ENCODE assay signal across 8 cellular contexts in genomic region chr1:202213361-202214088, GRCh38. TPM values are rescaled to one million over a fixed set of nuclear protein-coding genes. Genes with fewer than 3 reads are reported as not detected.
DNase-seq lines count a peak whose midpoint lies in the region; ATAC-seq and TF ChIP-seq lines count a peak whose summit lies in the region.
"Had no signal": no experiment of that assay in that cellular context is flagged by ENCODE, and none has a peak within 500 bp of the region (broad histone marks: within the 10 kb centered on the region; RNA-seq: fewer than 3 reads in every experiment).

No MANE protein-coding gene starts in this region.

- 35 to 40% methylated on average over 6 to 8 of the region's 8 CpGs for WGBS in endodermal cell (ENCODE audit: insufficient coverage in 1 of 2, insufficient read length in 1 of 2), 2 experiments
- WGBS in trophoblast cell (ENCODE audit: extremely low coverage, insufficient coverage, insufficient read length), result no CpG with 5 or more reads among the region's 8 CpGs

- no peak overlapping the region for H2AK5ac ChIP-seq in trophoblast cell (ENCODE audit: low read length)

- no peak overlapping the region for H2BK5ac ChIP-seq in trophoblast cell (ENCODE audit: low read depth, low read length, poor library complexity)

- H3K79me2 ChIP-seq in trophoblast cell (ENCODE audit: control insufficient read depth, insufficient read depth, low read length, poor library complexity), result no peaks in the 10 kb centered on the region

- peak overlapping the region; percentile 67 for H2AFZ ChIP-seq in trophoblast cell (ENCODE audit: insufficient read depth, low read length, poor library complexity)

- H3K9me3 Mint-ChIP-seq in endodermal cell, result no peaks in the 10 kb centered on the region
- H3K9me3 Mint-ChIP-seq: activated B cell treated with CpG ODN at 0.5 μM for 24 hours had no signal

- H3K9me3 ChIP-seq in ES-I3 (ENCODE audit: control insufficient read depth, insufficient read depth, low read length) (no peaks in the 10 kb centered on the region), endodermal cell (ENCODE audit: control insufficient read depth, low read length) (no peaks in the 10 kb centered on the region), trophoblast cell (ENCODE audit: insufficient read depth, low read depth, low read length) (peaks cover 3% of the 10 kb centered on the region)

- no peak for ATAC-seq in HG03135 (IDR thresholded peaks at IDR 0.05; ENCODE audit: unreplicated experiment)
- ATAC-seq in GM18517 (IDR thresholded peaks at IDR 0.05; ENCODE audit: unreplicated experiment), result no peak

- TF ChIP-seq CTCF in endodermal cell (conservative IDR thresholded peaks at IDR 0.05), result peak; percentile 84

- H3K27me3 ChIP-seq in endodermal cell (ENCODE audit: control insufficient read depth, insufficient read depth, low read length, poor library complexity, severe bottlenecking), result no peaks in the 10 kb centered on the region
- peaks cover 23% of the 10 kb centered on the region for H3K27me3 ChIP-seq in trophoblast cell (ENCODE audit: insufficient read depth, low read length)

- H4K91ac ChIP-seq in trophoblast cell (ENCODE audit: low read depth, low read length), result no peak overlapping the region

- H3K4me3 Mint-ChIP-seq in endodermal cell, result peak overlapping the region; percentile 65
- H3K4me3 Mint-ChIP-seq: activated B cell treated with CpG ODN at 0.5 μM for 24 hours had no signal

- H3K9ac ChIP-seq in ES-I3 (ENCODE audit: low read depth, low read length), result peak overlapping the region; percentile 59
- no peak overlapping the region for H3K9ac ChIP-seq in endodermal cell (ENCODE audit: extremely low read depth, low read length, poor library complexity, severe bottlenecking)
- H3K9ac ChIP-seq in trophoblast cell (ENCODE audit: low read length), result no peak overlapping the region

- no peak overlapping the region for H3K14ac ChIP-seq in trophoblast cell (ENCODE audit: low read length)

- no peak overlapping the region for H3K4ac ChIP-seq in trophoblast cell (ENCODE audit: low read depth, low read length)

- H3K79me1 ChIP-seq in trophoblast cell (ENCODE audit: low read length), result no peaks in the 10 kb centered on the region

- no peak overlapping the region for H2BK120ac ChIP-seq in trophoblast cell (ENCODE audit: insufficient read depth, low read length, poor library complexity)

- H3K4me1 Mint-ChIP-seq in endodermal cell, result peaks cover 3% of the 10 kb centered on the region

- H3K27ac ChIP-seq in endodermal cell (ENCODE audit: low read depth, low read length), result no peak overlapping the region
- no peak overlapping the region for H3K27ac ChIP-seq in trophoblast cell (ENCODE audit: low read depth, low read length)

- H2BK12ac ChIP-seq in trophoblast cell (ENCODE audit: low read length), result peak overlapping the region; percentile 17

- H3K23ac ChIP-seq in trophoblast cell (ENCODE audit: low read length), result no peak overlapping the region

- no peak overlapping the region for H3K18ac ChIP-seq in trophoblast cell (ENCODE audit: low read length)

- no peak overlapping the region for H4K12ac ChIP-seq in trophoblast cell (ENCODE audit: low read depth, low read length)

- H4K8ac ChIP-seq in trophoblast cell (ENCODE audit: low read depth, low read length), result peak overlapping the region; percentile 39

- H3K36me3 ChIP-seq in ES-I3 (ENCODE audit: insufficient read depth, low read length), result no peaks in the 10 kb centered on the region
- no peaks in the 10 kb centered on the region for H3K36me3 ChIP-seq in endodermal cell (ENCODE audit: control insufficient read depth, insufficient read depth, low read length)
- H3K36me3 ChIP-seq in trophoblast cell (ENCODE audit: control insufficient read depth in 1 of 2, insufficient read depth in 2 of 2, low read length in 2 of 2), result no peaks in the 10 kb centered on the region

- peak; percentile 21 for DNase-seq in NCI-H524 treated with DMSO at 0.1 percent for 48 hours (lab: John Stamatoyannopoulos, UW)
- peak; percentile 87 for DNase-seq in endodermal cell
- DNase-seq in trophoblast cell, result no peak
- DNase-seq in KG1 (lab: John Stamatoyannopoulos, UW), result no peak
- DNase-seq: activated B cell treated with CpG ODN at 0.5 μM for 24 hours had no signal

- H3K4me1 ChIP-seq in ES-I3 (ENCODE audit: insufficient read depth, low read length) (peaks cover 12% of the 10 kb centered on the region), endodermal cell (ENCODE audit: control insufficient read depth, insufficient read depth, low read length) (peaks cover 5% of the 10 kb centered on the region), trophoblast cell (ENCODE audit: control insufficient read depth in 1 of 2, insufficient read depth in 2 of 2, low read length in 2 of 2) (peaks cover 0 to 5% of the 10 kb centered on the region in 2 experiments)

- H3K4me3 ChIP-seq in endodermal cell (ENCODE audit: low read length), result peak overlapping the region; percentile 73
- H3K4me3 ChIP-seq in trophoblast cell (ENCODE audit: low read depth, low read length), result peak overlapping the region; percentile 42

- H3K27ac Mint-ChIP-seq in endodermal cell, result peak overlapping the region; percentile 87
- H3K27ac Mint-ChIP-seq: activated B cell treated with CpG ODN at 0.5 μM for 24 hours had no signal

- peaks cover 30% of the 10 kb centered on the region for H3K27me3 Mint-ChIP-seq in endodermal cell (ENCODE audit: insufficient read depth)

- no peaks in the 10 kb centered on the region for H3K36me3 Mint-ChIP-seq in endodermal cell (ENCODE audit: low read depth)

- H3K4me2 ChIP-seq in trophoblast cell (ENCODE audit: low read length), result peak overlapping the region; percentile 74

RNA-seq across cellular contexts. Expression of gene LGR6, which starts 19.9 kb away (rescaled TPM):
- 1 to 10 TPM in 1 of 2 donors, under 1 TPM in 1; 0.73 to 1.5 TPM for total RNA-seq in endodermal cell
- polyA plus RNA-seq in endodermal cell (2013, experiment 1 of 2), result 0.57 TPM
- 0.79 TPM for polyA plus RNA-seq in endodermal cell (2013, experiment 2 of 2)
- polyA plus RNA-seq in trophoblast cell (2013), result 0.04 and 0.10 TPM in 2 replicates
- total RNA-seq: activated B cell treated with CpG ODN at 0.5 μM for 24 hours had no signal

RNA-seq across cellular contexts. Expression of gene PTPN7, which starts 53.1 kb away (rescaled TPM):
- total RNA-seq in endodermal cell, result not detected
- not detected for polyA plus RNA-seq in endodermal cell (2013, experiment 1 of 2)
- polyA plus RNA-seq in endodermal cell (2013, experiment 2 of 2), result not detected
- polyA plus RNA-seq in trophoblast cell (2013), result not detected in 2 replicates

Comparison
In these comparisons a context has a peak if more than half of its experiments do, and no peak if none do; other contexts are left out.
1. DNase-seq: peak in NCI-H524 treated with DMSO at 0.1 percent for 48 hours (single experiment) and endodermal cell (single experiment); none in trophoblast cell (0 of 2) and KG1 (single experiment).